Comparison of ENCODE assay signal across 18 cellular contexts in genomic region chr9:74875656-74876055, GRCh38. TPM values are rescaled to one million over a fixed set of nuclear protein-coding genes. Genes with fewer than 3 reads are reported as not detected.
DNase-seq lines count a peak whose midpoint lies in the region; TF ChIP-seq lines count a peak whose summit lies in the region.
"Had no signal": no experiment of that assay in that cellular context is flagged by ENCODE, and none has a peak within 500 bp of the region (broad histone marks: within the 10 kb centered on the region; RNA-seq: fewer than 3 reads in every experiment).

No MANE protein-coding gene starts in this region.

- no peaks in the 10 kb centered on the region for H4K20me1 ChIP-seq in neural progenitor cell (ENCODE audit: low read depth)
- H4K20me1 ChIP-seq: BLaER1 had no signal

- H3K4me3 ChIP-seq in WERI-Rb-1 (ENCODE audit: low read depth, low read length) (no peak overlapping the region), neural progenitor cell (no peak overlapping the region)
- H3K4me3 ChIP-seq: BLaER1 had no signal

- H3K79me2 ChIP-seq in neural progenitor cell (ENCODE audit: low read depth) = no peaks in the 10 kb centered on the region

- peaks cover 5% of the 10 kb centered on the region for H3K27me3 Mint-ChIP-seq in neural progenitor cell (ENCODE audit: insufficient read depth, low read depth)

- H3K9me3 Mint-ChIP-seq in neural progenitor cell = peaks cover 18% of the 10 kb centered on the region

- H3K9ac ChIP-seq in neural progenitor cell = no peak overlapping the region
- H3K9ac ChIP-seq: BLaER1 had no signal

- peaks cover 14% of the 10 kb centered on the region for H3K4me1 ChIP-seq in neural progenitor cell
- H3K4me1 ChIP-seq: BE2C, BLaER1 had no signal

- peaks cover 3% of the 10 kb centered on the region for H3K36me3 Mint-ChIP-seq in neural progenitor cell
- H3K36me3 Mint-ChIP-seq: CD14-positive monocyte had no signal

- H3K36me3 ChIP-seq in WERI-Rb-1 (no peaks in the 10 kb centered on the region), neural progenitor cell (no peaks in the 10 kb centered on the region)
- H3K36me3 ChIP-seq: BE2C, BLaER1 had no signal

- peak overlapping the region; percentile 30; the same call in 1 of the 2 replicates for H3K27ac ChIP-seq in WERI-Rb-1
- no peak overlapping the region for H3K27ac ChIP-seq in neural progenitor cell
- H3K27ac ChIP-seq in caudate nucleus (ENCODE audit: low read depth, low read length) = no peak overlapping the region
- H3K27ac ChIP-seq: BLaER1 had no signal

- peaks cover 23% of the 10 kb centered on the region for H3K9me3 ChIP-seq in WERI-Rb-1 (ENCODE audit: severe bottlenecking)
- no peaks in the 10 kb centered on the region for H3K9me3 ChIP-seq in neural progenitor cell (ENCODE audit: low read depth)
- H3K9me3 ChIP-seq: BE2C had no signal

- peaks cover 6% of the 10 kb centered on the region for H3F3A ChIP-seq in neural progenitor cell (ENCODE audit: low read depth)

- H2AFZ ChIP-seq in neural progenitor cell (replicated peaks) = no peak overlapping the region

- no peak overlapping the region for H3K4me3 Mint-ChIP-seq in neural progenitor cell
- H3K4me3 Mint-ChIP-seq: CD14-positive monocyte; CD4-positive, alpha-beta memory T cell; CD4-positive, CD25-positive, alpha-beta regulatory T cell; CD8-positive, alpha-beta memory T cell had no signal

- H3K27ac Mint-ChIP-seq in neural progenitor cell = no peak overlapping the region
- H3K27ac Mint-ChIP-seq: CD14-positive monocyte; CD4-positive, alpha-beta memory T cell; CD4-positive, CD25-positive, alpha-beta regulatory T cell; CD8-positive, alpha-beta memory T cell had no signal

- H3K27me3 ChIP-seq in WERI-Rb-1 (ENCODE audit: insufficient read depth, low read depth, severe bottlenecking) (no peaks in the 10 kb centered on the region), neural progenitor cell (no peaks in the 10 kb centered on the region)
- H3K27me3 ChIP-seq: BE2C, BLaER1 had no signal

- H3K4me1 Mint-ChIP-seq in neural progenitor cell = peaks cover 3% of the 10 kb centered on the region
- H3K4me1 Mint-ChIP-seq: CD4-positive, alpha-beta memory T cell; CD4-positive, CD25-positive, alpha-beta regulatory T cell had no signal

- TF ChIP-seq CTCF in WERI-Rb-1 (IDR thresholded peaks at IDR 0.05; ENCODE audit: low read depth, low read length) (no peak), neural progenitor cell (IDR thresholded peaks at IDR 0.05) (no peak)

- H3K4me2 ChIP-seq in neural progenitor cell = peak overlapping the region; percentile 55
- H3K4me2 ChIP-seq: BLaER1 had no signal

- DNase-seq in NCI-H82 (lab: John Stamatoyannopoulos, UW) = peak; percentile 66
- no peak for DNase-seq in WERI-Rb-1
- DNase-seq in neural progenitor cell (ENCODE audit: low spot score) = peak; percentile 62
- no peak for DNase-seq in NCI-H2081 (lab: John Stamatoyannopoulos, UW)
- DNase-seq in caudate nucleus (lab: John Stamatoyannopoulos, UW) = no peak
- DNase-seq in stimulated activated CD4-positive, alpha-beta T cell treated with anti-CD3 and anti-CD28 coated beads, Interleukin-2, amount 100 ng/mL, for 24 hours = no peak
- DNase-seq: 8988T; ACHN; BE2C; C1 segment of cervical spinal cord; CD4-positive, alpha-beta memory T cell; CD4-positive, CD25-positive, alpha-beta regulatory T cell; CD8-positive, alpha-beta memory T cell; COR-L47; DMS79 treated with DMSO at 0.1 percent for 48 hours; GF-D8 had no signal

RNA-seq across cellular contexts. Expression of gene TRPM6, which starts 12.1 kb away (rescaled TPM):
- total RNA-seq in neural progenitor cell (ENCODE audit: low replicate concordance) = 0.09 TPM in 1 of 2 replicates, not detected in the other
- total RNA-seq: CD4-positive, alpha-beta memory T cell; CD8-positive, alpha-beta memory T cell had no signal

Comparison
In these comparisons a context has a peak if more than half of its experiments do, and no peak if none do; other contexts are left out.
1. DNase-seq: peak in NCI-H82 (single experiment) and neural progenitor cell (single experiment); none in WERI-Rb-1 (single experiment), NCI-H2081 (0 of 2), caudate nucleus (0 of 61) and stimulated activated CD4-positive, alpha-beta T cell treated with anti-CD3 and anti-CD28 coated beads, Interleukin-2, amount 100 ng/mL, for 24 hours (0 of 2).